In the genomic region with DNA sequence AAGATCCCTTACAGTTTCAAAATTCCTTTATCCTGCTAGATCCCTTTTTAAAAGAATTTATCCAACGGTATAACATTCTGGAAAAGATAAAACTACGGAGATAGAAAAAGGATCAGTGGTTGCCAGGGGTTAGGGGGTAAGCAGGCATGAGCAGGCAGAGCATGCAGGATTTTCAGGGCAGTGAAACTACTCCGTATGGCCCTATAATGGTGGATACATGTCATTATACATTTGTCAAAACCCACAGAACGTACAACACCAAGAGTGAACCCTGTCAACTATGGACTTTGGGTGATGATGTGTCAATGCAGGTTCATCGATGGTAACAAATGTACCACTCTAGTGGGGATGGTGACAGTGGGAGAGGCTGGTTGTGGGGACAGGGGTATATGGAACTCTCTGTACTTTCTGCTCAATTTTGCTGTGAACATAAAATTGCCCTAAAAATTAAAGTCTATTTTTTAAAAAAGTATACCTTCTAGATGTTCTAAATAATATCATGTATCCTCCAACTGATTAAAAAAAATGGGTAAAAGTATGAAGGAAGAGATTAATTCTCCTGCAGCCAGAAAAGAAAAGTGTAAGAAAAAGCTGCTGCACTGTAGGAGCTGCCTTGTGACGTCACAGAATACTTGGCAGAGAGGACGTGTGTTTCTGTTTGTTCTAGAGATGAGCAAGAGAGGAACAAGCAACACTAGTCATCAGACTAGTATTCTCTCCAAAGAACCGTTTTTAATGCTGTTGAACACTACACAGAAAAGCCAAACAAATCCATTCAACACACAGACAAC, we compare ENCODE assay signal across 8 cellular contexts. TPM values are rescaled to one million over a fixed set of nuclear protein-coding genes. Genes with fewer than 3 reads are reported as not detected.
DNase-seq lines count a peak whose midpoint lies in the region; ATAC-seq and TF ChIP-seq lines count a peak whose summit lies in the region.

No MANE protein-coding gene starts in this region.

- in situ Hi-C loops in SK-MEL-5 (cut with HindIII; ENCODE audit: low pct_unique_long_range_greater_than_20kb, low sequenced_read_pairs) = loop anchor here (25.0 kb wide), 1 partner anchor 100 kb away; no protein-coding TSS in a partner anchor

- peak overlapping the region; percentile 55 for H3K27ac ChIP-seq in naive thymus-derived CD4-positive, alpha-beta T cell (ENCODE audit: low read depth, low read length)

- no peaks in the 10 kb centered on the region for H3K27me3 Mint-ChIP-seq in naive thymus-derived CD4-positive, alpha-beta T cell

- intact Hi-C loops in naive thymus-derived CD4-positive, alpha-beta T cell (cut with micrococcal nuclease) = loop anchor here (1.0 to 2.0 kb wide), 6 partner anchors 8 to 48 kb away; no protein-coding TSS in a partner anchor

- no peaks in the 10 kb centered on the region for H3K36me3 ChIP-seq in naive thymus-derived CD4-positive, alpha-beta T cell (ENCODE audit: control insufficient read depth in 2 of 3, insufficient read depth in 3 of 3, low read length in 3 of 3)

- POLR2A ChIA-PET in naive thymus-derived CD4-positive, alpha-beta T cell (lab: Charles Lee) = interaction anchor here (1.0 to 2.5 kb wide), 5 partner anchors 10 to 88 kb away, joined by 3 to 9 read pairs (median 4); no protein-coding TSS in a partner anchor

- no peaks in the 10 kb centered on the region for H3K27me3 ChIP-seq in naive thymus-derived CD4-positive, alpha-beta T cell (ENCODE audit: control insufficient read depth in 2 of 2, insufficient read depth in 2 of 2, low read length in 2 of 2)

- H3K9me3 ChIP-seq in naive thymus-derived CD4-positive, alpha-beta T cell (ENCODE audit: control insufficient read depth in 2 of 3, low read length in 3 of 3) = no peaks in the 10 kb centered on the region

- DNase-seq in AG09309 (ENCODE audit: low read depth) (peak; percentile 71), SK-MEL-5 (ENCODE audit: low read depth, low spot score) (peak; percentile 90), dedifferentiated amniotic fluid mesenchymal stem cell (ENCODE audit: extremely low spot score) (peak; percentile 89), NCI-H1092 (lab: John Stamatoyannopoulos, UW) (no peak), DMS 273 (lab: John Stamatoyannopoulos, UW; ENCODE audit: unreplicated experiment) (no peak)
- peak in 7 of 9 donors; percentile 52 to 83 (median 74) for DNase-seq in naive thymus-derived CD4-positive, alpha-beta T cell

- peaks cover 0 to 10% (median 0%) of the 10 kb centered on the region in 11 donors for H3K9me3 Mint-ChIP-seq in naive thymus-derived CD4-positive, alpha-beta T cell

- H3K4me1 ChIP-seq in naive thymus-derived CD4-positive, alpha-beta T cell (ENCODE audit: control insufficient read depth in 2 of 2, insufficient read depth in 2 of 2, low read length in 2 of 2) = peaks cover 75 to 90% of the 10 kb centered on the region in 2 donors

- no peak overlapping the region for H3K4me3 ChIP-seq in AG09309 (ENCODE audit: control insufficient read depth, low read depth, low read length)
- no peak overlapping the region for H3K4me3 ChIP-seq in naive thymus-derived CD4-positive, alpha-beta T cell (ENCODE audit: low read length)

- H3K27ac Mint-ChIP-seq in naive thymus-derived CD4-positive, alpha-beta T cell = peak overlapping the region; percentile 87 to 99 (median 98)

- peak; percentile 97 for ATAC-seq in GM18868 (IDR thresholded peaks at IDR 0.05; ENCODE audit: unreplicated experiment)
- ATAC-seq in HG03103 (IDR thresholded peaks at IDR 0.05; ENCODE audit: low read depth, unreplicated experiment) = peak; percentile 87
- ATAC-seq in naive thymus-derived CD4-positive, alpha-beta T cell = peak; percentile 96

- CTCF ChIA-PET in naive thymus-derived CD4-positive, alpha-beta T cell (lab: Charles Lee) = interaction anchor here (0.6 to 0.7 kb wide), 2 partner anchors 17 to 20 kb away, joined by 3 to 5 read pairs; no protein-coding TSS in a partner anchor

- no peak for TF ChIP-seq CTCF in AG09309 (IDR thresholded peaks at IDR 0.05; ENCODE audit: control insufficient read depth, insufficient read depth, low read depth, low read length, missing control alignments)

- H3K36me3 Mint-ChIP-seq in naive thymus-derived CD4-positive, alpha-beta T cell = peaks cover 4 to 43% (median 20%) of the 10 kb centered on the region in 5 donors

- H3K4me1 Mint-ChIP-seq in naive thymus-derived CD4-positive, alpha-beta T cell = peaks cover 60 to 96% (median 83%) of the 10 kb centered on the region in 7 donors

- peak overlapping the region; percentile 70 to 90 (median 86) for H3K4me3 Mint-ChIP-seq in naive thymus-derived CD4-positive, alpha-beta T cell

RNA-seq across cellular contexts. Expression of a gene that starts 23.6 kb away (rescaled TPM):
- 34.6 and 42.2 TPM in 2 replicates for total RNA-seq in SK-MEL-5 (2014; rRNA removed; shearing (Covaris generic))
- 55.1 and 66.0 TPM in 2 replicates for polyA plus RNA-seq in SK-MEL-5 (2015; cell fraction: cytosol; rRNA removed)
- 35.8 and 44.4 TPM in 2 replicates for polyA plus RNA-seq in SK-MEL-5 (2015; cell fraction: nucleus; rRNA removed)
- total RNA-seq in naive thymus-derived CD4-positive, alpha-beta T cell = 100 to 1,000 TPM; 234 to 296 (median 291) TPM
- polyA plus RNA-seq in naive thymus-derived CD4-positive, alpha-beta T cell = 10 to 100 TPM; 88.6 to 95.4 TPM

Comparison
In these comparisons a context has a peak if more than half of its experiments do, and no peak if none do; other contexts are left out.
1. DNase-seq: peak in AG09309 (single experiment), SK-MEL-5 (single experiment), dedifferentiated amniotic fluid mesenchymal stem cell (single experiment) and naive thymus-derived CD4-positive, alpha-beta T cell (7 of 9); none in NCI-H1092 (single experiment) and DMS 273 (single experiment).
2. Peak in every context shown above with its lines, with median percentiles within 50 percentile points of each other: ATAC-seq.